In genomic region chr1:20368866-20369545, GRCh38 we compare ENCODE assay signal across 29 cellular contexts.
"Had no signal": no experiment of that assay in that cellular context is flagged by ENCODE, and none has a peak within 500 bp of the region (broad histone marks: within the 10 kb centered on the region; RNA-seq: fewer than 3 reads in every experiment).

No MANE protein-coding gene starts in this region.

- H3K9me3 ChIP-seq: adrenal gland, body of pancreas, colonic mucosa, esophagus squamous epithelium, heart right ventricle, psoas muscle, stomach, thyroid gland, upper lobe of right lung had no signal

- H3K79me2 ChIP-seq: parathyroid adenoma had no signal

- H3K36me3 ChIP-seq: adrenal gland, cardiac muscle cell, colonic mucosa, esophagus squamous epithelium, heart right ventricle, stomach, thyroid gland, upper lobe of right lung, WERI-Rb-1 had no signal

- H3K4me1 ChIP-seq: upper lobe of right lung had no signal

- H3K4me3 ChIP-seq: adrenal gland, body of pancreas, cardiac muscle cell, colonic mucosa, esophagus squamous epithelium, heart right ventricle, psoas muscle, smooth muscle cell, stomach, thyroid gland, upper lobe of right lung had no signal

- H3K27ac ChIP-seq: adrenal gland, body of pancreas, cardiac muscle cell, colonic mucosa, epithelial cell of prostate, esophagus squamous epithelium, heart right ventricle, parathyroid adenoma, psoas muscle, stomach, thyroid gland, upper lobe of right lung, WERI-Rb-1 had no signal

- DNase-seq: activated CD4-positive, alpha-beta memory T cell treated with anti-CD3 and anti-CD28 coated beads, Interleukin-2, amount 10 ng/mL, durations not matched to agents 7 days and 5 days; activated CD4-positive, alpha-beta T cell treated with anti-CD3 and anti-CD28 coated beads, Interleukin-2, amount 10 ng/mL, durations not matched to agents 7 days and 5 days; activated CD4-positive, CD25-positive, alpha-beta regulatory T cell treated with anti-CD3 and anti-CD28 coated beads, Interleukin-2, amount 50 U/mL, for 72 hours; activated CD8-positive, alpha-beta memory T cell treated with anti-CD3 and anti-CD28 coated beads, Interleukin-2, amount 50 U/mL, for 48 hours; activated T-cell treated with anti-CD3 and anti-CD28 coated beads, Interleukin-2, amount 50 U/mL, for 24 hours; aorta; body of pancreas; cerebellar nuclear complex; colonic mucosa; effector CD8-positive, alpha-beta T cell; esophagus squamous epithelium; foreskin melanocyte; heart right ventricle; midbrain; naive thymus-derived CD4-positive, alpha-beta T cell; psoas muscle; stimulated activated CD4-positive, alpha-beta T cell treated with anti-CD3 and anti-CD28 coated beads, Interleukin-15, amount 100 ng/mL, for 24 hours; stimulated activated CD4-positive, alpha-beta T cell treated with anti-CD3 and anti-CD28 coated beads, Interleukin-2, amount 100 ng/mL, for 24 hours; stimulated activated naive B cell treated with anti-CD40 and anti-IgM and Interleukin-4, amounts not matched to agents 10 μg/mL and 1 μg/mL and 100 μg/mL, for 72 hours; stomach; T-helper 9 cell; thyroid gland; upper lobe of right lung; WERI-Rb-1 had no signal

- H3K4me2 ChIP-seq: smooth muscle cell had no signal

- ATAC-seq: body of pancreas; heart right ventricle; naive thymus-derived CD4-positive, alpha-beta T cell; psoas muscle; stimulated activated naive B cell treated with anti-CD40 and anti-IgM and Interleukin-4, amounts not matched to agents 10 μg/mL and 1 μg/mL and 100 μg/mL, for 72 hours; upper lobe of right lung had no signal

- H2AFZ ChIP-seq: parathyroid adenoma had no signal
